Comparison of ENCODE assay signal across 29 cellular contexts in genomic region chr14:39440975-39441374, GRCh38.
"Had no signal": no experiment of that assay in that cellular context is flagged by ENCODE, and none has a peak within 500 bp of the region (broad histone marks: within the 10 kb centered on the region; RNA-seq: fewer than 3 reads in every experiment).

No MANE protein-coding gene starts in this region.

- H3K36me3 ChIP-seq: neural progenitor cell, ovary, right lobe of liver, sigmoid colon, suprapubic skin, tibial artery, transverse colon, vagina had no signal

- DNase-seq: naive thymus-derived CD4-positive, alpha-beta T cell; natural killer cell; occipital lobe; ovary; psoas muscle; right cardiac atrium; right lobe of liver; sigmoid colon; small intestine; stimulated activated CD4-positive, alpha-beta T cell treated with anti-CD3 and anti-CD28 coated beads, Interleukin-15, amount 100 ng/mL, for 24 hours; stimulated activated CD4-positive, alpha-beta T cell treated with anti-CD3 and anti-CD28 coated beads, Interleukin-4, amount 100 ng/mL, for 1 hour; stimulated activated CD4-positive, alpha-beta T cell treated with anti-CD3 and anti-CD28 coated beads, Interleukin-4, amount 100 ng/mL, for 4 hours; stimulated activated CD8-positive, alpha-beta memory T cell treated with anti-CD3 and anti-CD28 coated beads, Interleukin-4, amount 100 ng/mL, for 48 hours; stimulated activated naive CD4-positive, alpha-beta T cell; stimulated activated naive CD8-positive, alpha-beta T cell treated with anti-CD3 and anti-CD28 coated beads, Interleukin-15, amount 100 ng/mL, for 72 hours; stimulated activated naive CD8-positive, alpha-beta T cell treated with anti-CD3 and anti-CD28 coated beads, Interleukin-15, Interleukin-2, amounts not matched to agents 100 U/mL and 50 U/mL, for 24 hours; substantia nigra; testis; tibial artery; transverse colon had no signal

- H3K36me3 Mint-ChIP-seq: natural killer cell, type B pancreatic cell had no signal

- FAIRE-seq: small intestine, urothelium cell line had no signal

- H3K9me3 ChIP-seq: right lobe of liver, sigmoid colon, suprapubic skin, testis, tibial artery, transverse colon, vagina had no signal

- H3K27ac Mint-ChIP-seq: naive thymus-derived CD4-positive, alpha-beta T cell; natural killer cell; nephron; neural progenitor cell; progenitor cell of endocrine pancreas; stimulated activated memory B cell treated with anti-CD40 and anti-IgM and Interleukin-4, amounts not matched to agents 10 μg/mL and 1 μg/mL and 100 μg/mL, for 72 hours; stimulated activated naive CD8-positive, alpha-beta T cell treated with anti-CD3 and anti-CD28 coated beads, Interleukin-15, amount 100 ng/mL, for 72 hours; type B pancreatic cell had no signal

- H3K27me3 ChIP-seq: neural progenitor cell, ovary, right lobe of liver, sigmoid colon, suprapubic skin, testis, tibial artery, transverse colon, vagina had no signal

- H3K9ac ChIP-seq: neural progenitor cell, parathyroid adenoma had no signal

- ATAC-seq: naive thymus-derived CD4-positive, alpha-beta T cell; natural killer cell; psoas muscle; stimulated activated memory B cell treated with anti-CD40 and anti-IgM and Interleukin-4, amounts not matched to agents 10 μg/mL and 1 μg/mL and 100 μg/mL, for 72 hours; stimulated activated naive CD8-positive, alpha-beta T cell treated with anti-CD3 and anti-CD28 coated beads, Interleukin-15, amount 100 ng/mL, for 72 hours; stimulated activated naive CD8-positive, alpha-beta T cell treated with anti-CD3 and anti-CD28 coated beads, Interleukin-15, Interleukin-2, amounts not matched to agents 100 U/mL and 50 U/mL, for 24 hours had no signal

- H3K9me3 Mint-ChIP-seq: natural killer cell; nephron; neural progenitor cell; stimulated activated memory B cell treated with anti-CD40 and anti-IgM and Interleukin-4, amounts not matched to agents 10 μg/mL and 1 μg/mL and 100 μg/mL, for 72 hours; type B pancreatic cell had no signal

- H3K27ac ChIP-seq: neural progenitor cell, ovary, parathyroid adenoma, psoas muscle, right lobe of liver, sigmoid colon, suprapubic skin, testis, tibial artery, transverse colon, vagina had no signal

- H3K4me3 ChIP-seq: neural progenitor cell, ovary, psoas muscle, right lobe of liver, sigmoid colon, suprapubic skin, testis, tibial artery, transverse colon, vagina had no signal

- H3K27me3 Mint-ChIP-seq: progenitor cell of endocrine pancreas; stimulated activated memory B cell treated with anti-CD40 and anti-IgM and Interleukin-4, amounts not matched to agents 10 μg/mL and 1 μg/mL and 100 μg/mL, for 72 hours; stimulated activated naive CD8-positive, alpha-beta T cell treated with anti-CD3 and anti-CD28 coated beads, Interleukin-15, amount 100 ng/mL, for 72 hours; type B pancreatic cell had no signal

- H3K4me1 ChIP-seq: neural progenitor cell, parathyroid adenoma, psoas muscle, right lobe of liver, sigmoid colon, suprapubic skin, testis, tibial artery, transverse colon, vagina had no signal

- H3K4me1 Mint-ChIP-seq: natural killer cell, nephron, neural progenitor cell had no signal

- H3K4me3 Mint-ChIP-seq: naive thymus-derived CD4-positive, alpha-beta T cell; natural killer cell; nephron; neural progenitor cell; stimulated activated memory B cell treated with anti-CD40 and anti-IgM and Interleukin-4, amounts not matched to agents 10 μg/mL and 1 μg/mL and 100 μg/mL, for 72 hours; stimulated activated naive CD8-positive, alpha-beta T cell treated with anti-CD3 and anti-CD28 coated beads, Interleukin-15, amount 100 ng/mL, for 72 hours; type B pancreatic cell had no signal
